In the genomic region with DNA sequence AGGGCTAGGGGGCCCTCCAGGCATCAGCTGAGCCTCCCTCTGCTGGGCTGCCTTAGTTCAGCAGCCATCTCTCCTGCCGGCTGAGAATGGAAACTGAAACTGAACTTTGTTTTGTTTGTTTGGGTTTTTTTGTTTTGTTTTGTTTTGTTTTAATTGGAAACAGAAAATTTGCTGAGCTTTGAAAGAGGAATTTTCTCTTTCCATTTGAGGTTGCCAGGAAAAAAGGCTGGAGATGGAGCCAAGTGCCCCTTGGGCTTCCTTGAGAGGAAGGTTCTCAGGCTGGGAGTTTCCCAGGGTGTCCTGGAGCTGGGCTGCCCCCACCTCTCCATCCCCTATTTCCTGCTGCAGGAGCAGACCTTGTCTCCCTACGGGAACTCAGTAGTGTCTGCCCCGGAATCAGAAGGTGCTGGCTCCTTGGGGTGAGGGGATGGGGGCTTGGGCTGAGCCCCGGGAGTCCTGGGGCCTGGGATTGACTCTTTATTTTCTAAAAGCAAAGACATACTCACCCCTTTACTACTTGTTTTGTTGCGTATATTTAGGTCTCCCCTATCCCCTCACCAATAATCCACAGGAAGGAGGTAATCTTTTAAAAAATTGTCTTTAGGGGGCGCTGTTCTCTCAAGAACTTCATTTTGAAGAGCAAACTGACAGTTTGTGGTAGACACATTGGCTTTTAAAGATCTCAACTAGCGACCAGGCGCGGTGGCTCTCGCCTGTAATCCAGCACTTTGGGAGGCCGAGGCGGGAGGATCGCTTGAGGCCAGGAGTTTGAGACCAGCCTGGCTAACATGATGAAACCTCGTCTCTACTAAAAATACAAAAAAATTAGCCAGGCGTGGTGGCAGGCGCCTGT, we compare ENCODE assay signal across 7 cellular contexts. TPM values are rescaled to one million over a fixed set of nuclear protein-coding genes. Genes with fewer than 3 reads are reported as not detected.
A peak's percentile ranks its signal among the peaks of the same experiment; 100 is the strongest.
DNase-seq lines count a peak whose midpoint lies in the region; ATAC-seq and TF ChIP-seq lines count a peak whose summit lies in the region.

No MANE protein-coding gene starts in this region.

- TF ChIP-seq CTCF in GM12872 (IDR thresholded peaks at IDR 0.05; ENCODE audit: insufficient read depth, low read depth, low read length): peak; percentile 71
- TF ChIP-seq CTCF in brain microvascular endothelial cell (IDR thresholded peaks at IDR 0.05; ENCODE audit: low read depth, low read length, missing control alignments): peak; percentile 69

- no peaks in the 10 kb centered on the region for H3K9me3 Mint-ChIP-seq in T-helper 2 cell treated with Interferon-gamma antibody and Interleukin-4, amounts not matched to agents 5 μg/mL and 100 μg/mL, for 36 hours

- H3K9me2 ChIP-seq in Karpas-422 (replicated peaks; ENCODE audit: insufficient read depth, low read length): no peaks in the 10 kb centered on the region

- no peaks in the 10 kb centered on the region for H3K79me2 ChIP-seq in Karpas-422 (ENCODE audit: low read length)

- peak overlapping the region; percentile 49; the same call in 1 of the 2 replicates for H3K4me3 ChIP-seq in Karpas-422 (ENCODE audit: low read length)
- H3K4me3 ChIP-seq in brain microvascular endothelial cell (ENCODE audit: low read depth, low read length): peak overlapping the region; percentile 35
- peak overlapping the region; percentile 20; the same call in 1 of the 2 replicates for H3K4me3 ChIP-seq in iPS-18c (ENCODE audit: insufficient read depth, low read depth, low read length)

- H3K4me1 ChIP-seq in Karpas-422 (ENCODE audit: low read length): peaks cover 8% of the 10 kb centered on the region

- H3K36me3 ChIP-seq in Karpas-422 (ENCODE audit: insufficient read depth, low read length) (no peaks in the 10 kb centered on the region), brain microvascular endothelial cell (replicated peaks) (no peaks in the 10 kb centered on the region)

- peak overlapping the region; percentile 95 for H3K27ac Mint-ChIP-seq in T-helper 2 cell treated with Interferon-gamma antibody and Interleukin-4, amounts not matched to agents 5 μg/mL and 100 μg/mL, for 36 hours

- H3K4me2 ChIP-seq in Karpas-422 (ENCODE audit: low read depth, low read length, poor library complexity, severe bottlenecking): peak overlapping the region; percentile 71

- H3K9me3 ChIP-seq in Karpas-422 (ENCODE audit: low read length) (no peaks in the 10 kb centered on the region), iPS-18c (ENCODE audit: control insufficient read depth, insufficient read depth, low read length) (no peaks in the 10 kb centered on the region)

- H3K27ac ChIP-seq in Karpas-422 (ENCODE audit: low read length) (no peak overlapping the region), brain microvascular endothelial cell (no peak overlapping the region)

- H3K27me3 ChIP-seq in Karpas-422 (ENCODE audit: low read length) (no peaks in the 10 kb centered on the region), brain microvascular endothelial cell (replicated peaks) (no peaks in the 10 kb centered on the region)

- in situ Hi-C loops in brain microvascular endothelial cell (cut with HindIII; ENCODE audit: low pct_ligation_motif_present, low sequenced_read_pairs): no loop called here

- H3K36me3 Mint-ChIP-seq in T-helper 2 cell treated with Interferon-gamma antibody and Interleukin-4, amounts not matched to agents 5 μg/mL and 100 μg/mL, for 36 hours (ENCODE audit: low read depth): no peaks in the 10 kb centered on the region

- H3K9ac ChIP-seq in Karpas-422 (ENCODE audit: low read length): peak overlapping the region; percentile 58

- peak overlapping the region; percentile 93 for H2AFZ ChIP-seq in Karpas-422 (ENCODE audit: low read length)

- DNase-seq in Karpas-422 (peak; percentile 92), brain microvascular endothelial cell (peak; percentile 24)
- DNase-seq in T-helper 2 cell treated with Interferon-gamma antibody and Interleukin-4, amounts not matched to agents 5 μg/mL and 100 μg/mL, for 36 hours (ENCODE audit: low spot score): peak; percentile 44
- DNase-seq in stimulated activated CD4-positive, alpha-beta T cell treated with anti-CD3 and anti-CD28 coated beads, Interleukin-15, amount 100 ng/mL, for 24 hours: peak; percentile 53

- H3K4me1 Mint-ChIP-seq in T-helper 2 cell treated with Interferon-gamma antibody and Interleukin-4, amounts not matched to agents 5 μg/mL and 100 μg/mL, for 36 hours (ENCODE audit: low read depth): peaks cover 14% of the 10 kb centered on the region

- no peaks in the 10 kb centered on the region for H3K27me3 Mint-ChIP-seq in T-helper 2 cell treated with Interferon-gamma antibody and Interleukin-4, amounts not matched to agents 5 μg/mL and 100 μg/mL, for 36 hours (ENCODE audit: low read depth)

- no peaks in the 10 kb centered on the region for H4K20me1 ChIP-seq in Karpas-422 (ENCODE audit: insufficient read depth, low read depth, low read length)

- H3K4me3 Mint-ChIP-seq in T-helper 2 cell treated with Interferon-gamma antibody and Interleukin-4, amounts not matched to agents 5 μg/mL and 100 μg/mL, for 36 hours: peak overlapping the region; percentile 72

- ATAC-seq in GM21825 (IDR thresholded peaks at IDR 0.05; ENCODE audit: unreplicated experiment): peak; percentile 72

RNA-seq across cellular contexts. Expression of a gene that starts 21.3 kb away (rescaled TPM):
- 0.69 and 1.4 TPM in 2 replicates for total RNA-seq in Karpas-422 (2014; rRNA removed; shearing (Covaris generic); ENCODE audit: low replicate concordance)

RNA-seq across cellular contexts. Expression of a gene that starts 44.1 kb away (rescaled TPM):
- 5.2 and 30.3 TPM in 2 replicates for total RNA-seq in Karpas-422 (2014; rRNA removed; shearing (Covaris generic); ENCODE audit: low replicate concordance)

Comparison
In these comparisons a context has a peak if more than half of its experiments do, and no peak if none do; other contexts are left out.
1. DNase-seq: peak in every context shown above with its lines; median percentile 92 in Karpas-422; 53 in stimulated activated CD4-positive, alpha-beta T cell treated with anti-CD3 and anti-CD28 coated beads, Interleukin-15, amount 100 ng/mL, for 24 hours; 44 in T-helper 2 cell treated with Interferon-gamma antibody and Interleukin-4, amounts not matched to agents 5 μg/mL and 100 μg/mL, for 36 hours; 24 in brain microvascular endothelial cell.